Comparison of ENCODE assay signal across 27 cellular contexts in genomic region chr6:156715839-156716238, GRCh38.
"Had no signal": no experiment of that assay in that cellular context is flagged by ENCODE, and none has a peak within 500 bp of the region (broad histone marks: within the 10 kb centered on the region; RNA-seq: fewer than 3 reads in every experiment).

No MANE protein-coding gene starts in this region.

- H3K9me3 ChIP-seq: adrenal gland, body of pancreas, colonic mucosa, heart left ventricle had no signal

- H3K27me3 Mint-ChIP-seq: activated CD4-positive, alpha-beta memory T cell treated with anti-CD3 and anti-CD28 coated beads for 36 hours; activated naive CD8-positive, alpha-beta T cell; activated T-cell treated with anti-CD3 and anti-CD28 coated beads, Interleukin-2, amount 50 U/mL, for 24 hours had no signal

- H3K4me3 Mint-ChIP-seq: activated CD4-positive, alpha-beta memory T cell treated with anti-CD3 and anti-CD28 coated beads for 36 hours; activated CD4-positive, alpha-beta T cell treated with anti-CD3 and anti-CD28 coated beads for 36 hours; activated CD4-positive, alpha-beta T cell treated with anti-CD3 and anti-CD28 coated beads, Interleukin-2, amount 10 ng/mL, durations not matched to agents 24 days and 14 days; activated CD8-positive, alpha-beta T cell treated with anti-CD3 and anti-CD28 coated beads, Interleukin-2, amount 10 ng/mL, durations not matched to agents 7 days and 5 days; activated naive CD8-positive, alpha-beta T cell; activated T-cell treated with anti-CD3 and anti-CD28 coated beads, Interleukin-2, amount 50 U/mL, for 24 hours; activated T-cell treated with anti-CD3 and anti-CD28 coated beads, Interleukin-2, amount 50 U/mL, for 72 hours; endodermal cell had no signal

- H3K4me3 ChIP-seq: adrenal gland, body of pancreas, colonic mucosa, heart left ventricle had no signal

- H3K27me3 ChIP-seq: adrenal gland, body of pancreas, colonic mucosa, heart left ventricle had no signal

- H3K27ac Mint-ChIP-seq: activated CD4-positive, alpha-beta memory T cell treated with anti-CD3 and anti-CD28 coated beads for 36 hours; activated CD4-positive, alpha-beta T cell treated with anti-CD3 and anti-CD28 coated beads for 36 hours; activated CD4-positive, alpha-beta T cell treated with anti-CD3 and anti-CD28 coated beads, Interleukin-2, amount 10 ng/mL, durations not matched to agents 24 days and 14 days; activated CD8-positive, alpha-beta T cell treated with anti-CD3 and anti-CD28 coated beads, Interleukin-2, amount 10 ng/mL, durations not matched to agents 7 days and 5 days; activated naive CD8-positive, alpha-beta T cell; activated T-cell treated with anti-CD3 and anti-CD28 coated beads, Interleukin-2, amount 50 U/mL, for 24 hours; activated T-cell treated with anti-CD3 and anti-CD28 coated beads, Interleukin-2, amount 50 U/mL, for 72 hours; endodermal cell had no signal

- DNase-seq: activated CD4-positive, alpha-beta memory T cell treated with anti-CD3 and anti-CD28 coated beads for 36 hours; activated CD4-positive, alpha-beta T cell treated with anti-CD3 and anti-CD28 coated beads for 36 hours; activated CD4-positive, alpha-beta T cell treated with anti-CD3 and anti-CD28 coated beads, Interleukin-2, amount 10 ng/mL, durations not matched to agents 24 days and 14 days; activated CD4-positive, CD25-positive, alpha-beta regulatory T cell; activated CD4-positive, CD25-positive, alpha-beta regulatory T cell treated with anti-CD3 and anti-CD28 coated beads, Interleukin-2, amount 50 U/mL, for 72 hours; activated CD8-positive, alpha-beta memory T cell treated with anti-CD3 and anti-CD28 coated beads, Interleukin-2, amount 50 U/mL, for 48 hours; activated CD8-positive, alpha-beta T cell treated with anti-CD3 and anti-CD28 coated beads, Interleukin-2, amount 10 ng/mL, durations not matched to agents 7 days and 5 days; activated gamma-delta T cell; activated naive CD4-positive, alpha-beta T cell; activated naive CD4-positive, alpha-beta T cell treated with anti-CD3 and anti-CD28 coated beads, Interleukin-2, amount 50 U/mL, for 16 hours; activated T-cell treated with anti-CD3 and anti-CD28 coated beads for 4 hours; activated T-cell treated with anti-CD3 and anti-CD28 coated beads, Interleukin-2, amount 50 U/mL, for 24 hours; activated T-cell treated with anti-CD3 and anti-CD28 coated beads, Interleukin-2, amount 50 U/mL, for 72 hours; adrenal gland; amygdala; aorta; body of pancreas; central memory CD4-positive, alpha-beta T cell; cerebellar nuclear complex; colonic mucosa; effector memory CD4-positive, alpha-beta T cell; endodermal cell; glutamatergic neuron; heart left ventricle had no signal

- H3K9me3 Mint-ChIP-seq: activated CD4-positive, alpha-beta memory T cell treated with anti-CD3 and anti-CD28 coated beads for 36 hours; activated CD4-positive, alpha-beta T cell treated with anti-CD3 and anti-CD28 coated beads, Interleukin-2, amount 10 ng/mL, durations not matched to agents 24 days and 14 days; activated T-cell treated with anti-CD3 and anti-CD28 coated beads, Interleukin-2, amount 50 U/mL, for 24 hours; activated T-cell treated with anti-CD3 and anti-CD28 coated beads, Interleukin-2, amount 50 U/mL, for 72 hours had no signal

- ATAC-seq: activated CD4-positive, alpha-beta T cell treated with anti-CD3 and anti-CD28 coated beads for 36 hours; activated CD8-positive, alpha-beta T cell treated with anti-CD3 and anti-CD28 coated beads, Interleukin-2, amount 10 ng/mL, durations not matched to agents 7 days and 5 days; activated T-cell treated with anti-CD3 and anti-CD28 coated beads, Interleukin-2, amount 50 U/mL, for 72 hours; body of pancreas; esophagus mucosa; heart left ventricle had no signal

- H3K36me3 ChIP-seq: adrenal gland, colonic mucosa, heart left ventricle had no signal

- H3K36me3 Mint-ChIP-seq: activated CD4-positive, alpha-beta memory T cell treated with anti-CD3 and anti-CD28 coated beads for 36 hours; activated naive CD8-positive, alpha-beta T cell had no signal

- H3K27ac ChIP-seq: adrenal gland, body of pancreas, colonic mucosa, heart left ventricle had no signal

- FAIRE-seq: frontal cortex had no signal
